8 cellular contexts compared by ENCODE assay signal in genomic region chr7:90262438-90262837, GRCh38. TPM values are rescaled to one million over a fixed set of nuclear protein-coding genes. Genes with fewer than 3 reads are reported as not detected.
A peak's percentile ranks its signal among the peaks of the same experiment; 100 is the strongest.
DNase-seq lines count a peak whose midpoint lies in the region; ATAC-seq and TF ChIP-seq lines count a peak whose summit lies in the region.

No MANE protein-coding gene starts in this region.

- no peak overlapping the region for H3K4me3 Mint-ChIP-seq in brain
- no peak overlapping the region for H3K4me3 Mint-ChIP-seq in activated CD4-positive, alpha-beta memory T cell treated with anti-CD3 and anti-CD28 coated beads for 36 hours

- H3K27me3 Mint-ChIP-seq in brain = peaks cover 3% of the 10 kb centered on the region
- peaks cover 5% of the 10 kb centered on the region for H3K27me3 Mint-ChIP-seq in activated CD4-positive, alpha-beta memory T cell treated with anti-CD3 and anti-CD28 coated beads for 36 hours

- H3K9me3 ChIP-seq in lower lobe of right lung = no peaks in the 10 kb centered on the region

- CTCF ChIA-PET in HEK293T (lab: Yijun Ruan, JAX) = no interaction called here
- CTCF ChIA-PET in activated CD4-positive, alpha-beta memory T cell treated with anti-CD3 and anti-CD28 coated beads for 36 hours (lab: Charles Lee) = interaction anchor here (1.1 kb wide), 1 partner anchor 109 kb away, joined by 4 read pairs; the partner anchor contains the start of gene STEAP1

- intact Hi-C loops in lower lobe of right lung (cut with DNase I) = no loop called here
- intact Hi-C loops in activated CD4-positive, alpha-beta memory T cell treated with anti-CD3 and anti-CD28 coated beads for 36 hours (cut with micrococcal nuclease) = loop anchor here (1.0 kb wide), 2 partner anchors 108 to 165 kb away; partner anchors contain the start of gene STEAP1

- peak; percentile 75 to 82 for TF ChIP-seq CTCF in brain (conservative IDR thresholded peaks at IDR 0.05)
- peak; percentile 34 for TF ChIP-seq CTCF in lower lobe of right lung (IDR thresholded peaks at IDR 0.05)

- POLR2A ChIA-PET in HEK293T (lab: Yijun Ruan, JAX) = no interaction called here
- POLR2A ChIA-PET in activated CD4-positive, alpha-beta memory T cell treated with anti-CD3 and anti-CD28 coated beads for 36 hours (lab: Charles Lee) = no interaction called here

- no peaks in the 10 kb centered on the region for H3K36me3 Mint-ChIP-seq in brain
- H3K36me3 Mint-ChIP-seq in activated CD4-positive, alpha-beta memory T cell treated with anti-CD3 and anti-CD28 coated beads for 36 hours = no peaks in the 10 kb centered on the region

- no peak overlapping the region for H3K4me3 ChIP-seq in lower lobe of right lung

- H3K4me1 Mint-ChIP-seq in brain = no peaks in the 10 kb centered on the region
- H3K4me1 Mint-ChIP-seq in activated CD4-positive, alpha-beta memory T cell treated with anti-CD3 and anti-CD28 coated beads for 36 hours (ENCODE audit: low read depth) = no peaks in the 10 kb centered on the region

- no peaks in the 10 kb centered on the region for H3K4me1 ChIP-seq in lower lobe of right lung

- DNase-seq in NCI-H146 (lab: John Stamatoyannopoulos, UW) (peak; percentile 1), NCI-H146 treated with DMSO at 0.1 percent for 48 hours (lab: John Stamatoyannopoulos, UW; ENCODE audit: unreplicated experiment) (no peak), HEK293T (ENCODE audit: extremely low spot score) (peak; percentile 23), NCI-H1417 treated with DMSO at 0.1 percent for 48 hours (lab: John Stamatoyannopoulos, UW) (peak; percentile 20), lower lobe of right lung (no peak)
- no peak for DNase-seq in activated CD4-positive, alpha-beta memory T cell treated with anti-CD3 and anti-CD28 coated beads for 36 hours
- no peak for DNase-seq in stimulated activated CD4-positive, alpha-beta T cell treated with anti-CD3 and anti-CD28 coated beads, Interleukin-2, amount 100 ng/mL, for 48 hours

- H3K27ac Mint-ChIP-seq in brain = no peak overlapping the region
- H3K27ac Mint-ChIP-seq in activated CD4-positive, alpha-beta memory T cell treated with anti-CD3 and anti-CD28 coated beads for 36 hours = no peak overlapping the region

- H3K36me3 ChIP-seq in lower lobe of right lung = no peaks in the 10 kb centered on the region

- H3K9me3 Mint-ChIP-seq in brain = no peaks in the 10 kb centered on the region
- no peaks in the 10 kb centered on the region for H3K9me3 Mint-ChIP-seq in activated CD4-positive, alpha-beta memory T cell treated with anti-CD3 and anti-CD28 coated beads for 36 hours

- no peaks in the 10 kb centered on the region for H3K27me3 ChIP-seq in lower lobe of right lung (ENCODE audit: low read depth)

- no peak for ATAC-seq in lower lobe of right lung

- no peak overlapping the region for H3K27ac ChIP-seq in lower lobe of right lung

TF ChIP-seq in HEK293T, 16 proteins besides CTCF, POLR2A, EP300 and RAD21:
- TF ChIP-seq SUZ12 (IDR thresholded peaks at IDR 0.05) (no peak), ZNF384 (IDR thresholded peaks at IDR 0.05) (no peak), BHLHE40 (IDR thresholded peaks at IDR 0.05; ENCODE audit: borderline replicate concordance) (no peak), NFRKB (IDR thresholded peaks at IDR 0.05) (no peak), FOXK2 (IDR thresholded peaks at IDR 0.05) (no peak), L3MBTL2 (conservative IDR thresholded peaks at IDR 0.05) (no peak), FOXM1 (IDR thresholded peaks at IDR 0.05; ENCODE audit: borderline replicate concordance) (no peak), ARNT (IDR thresholded peaks at IDR 0.05) (no peak), FOXA1 (IDR thresholded peaks at IDR 0.05) (no peak), CTBP1 (IDR thresholded peaks at IDR 0.05; ENCODE audit: borderline replicate concordance) (no peak), HDGF (IDR thresholded peaks at IDR 0.05; ENCODE audit: borderline replicate concordance) (no peak)

RNA-seq across cellular contexts. Expression of gene CFAP69, which starts 17.5 kb away (rescaled TPM):
- not detected for polyA plus RNA-seq in brain (ENCODE audit: insufficient read depth, low read depth, low replicate concordance)
- 8.4 TPM for total RNA-seq in lower lobe of right lung
- total RNA-seq in activated CD4-positive, alpha-beta memory T cell treated with anti-CD3 and anti-CD28 coated beads for 36 hours = under 1 TPM in 1 of 2 experiments, not detected in 1; 0.48 TPM

RNA-seq across cellular contexts. Expression of gene STEAP2, which starts 50.9 kb away (rescaled TPM):
- polyA plus RNA-seq in brain (ENCODE audit: insufficient read depth, low read depth, low replicate concordance) = 2.1 TPM
- 13.4 TPM for total RNA-seq in lower lobe of right lung
- not detected for total RNA-seq in activated CD4-positive, alpha-beta memory T cell treated with anti-CD3 and anti-CD28 coated beads for 36 hours

RNA-seq across cellular contexts. Expression of gene FAM237B, which starts 58.7 kb away (rescaled TPM):
- polyA plus RNA-seq in brain (ENCODE audit: insufficient read depth, low read depth, low replicate concordance) = not detected
- not detected for total RNA-seq in lower lobe of right lung
- not detected for total RNA-seq in activated CD4-positive, alpha-beta memory T cell treated with anti-CD3 and anti-CD28 coated beads for 36 hours

Comparison
In these comparisons a context has a peak if more than half of its experiments do, and no peak if none do; other contexts are left out.
1. DNase-seq: peak in NCI-H146 (single experiment), HEK293T (single experiment) and NCI-H1417 treated with DMSO at 0.1 percent for 48 hours (single experiment); none in NCI-H146 treated with DMSO at 0.1 percent for 48 hours (single experiment), lower lobe of right lung (single experiment), activated CD4-positive, alpha-beta memory T cell treated with anti-CD3 and anti-CD28 coated beads for 36 hours (single experiment) and stimulated activated CD4-positive, alpha-beta T cell treated with anti-CD3 and anti-CD28 coated beads, Interleukin-2, amount 100 ng/mL, for 48 hours (0 of 2).
2. RNA of gene STEAP2, which starts 50.9 kb away (total RNA-seq): 13.4 TPM in lower lobe of right lung (single experiment); not detected in activated CD4-positive, alpha-beta memory T cell treated with anti-CD3 and anti-CD28 coated beads for 36 hours; every median in the first group is over 10 times any median in the second.